In the genomic region with DNA sequence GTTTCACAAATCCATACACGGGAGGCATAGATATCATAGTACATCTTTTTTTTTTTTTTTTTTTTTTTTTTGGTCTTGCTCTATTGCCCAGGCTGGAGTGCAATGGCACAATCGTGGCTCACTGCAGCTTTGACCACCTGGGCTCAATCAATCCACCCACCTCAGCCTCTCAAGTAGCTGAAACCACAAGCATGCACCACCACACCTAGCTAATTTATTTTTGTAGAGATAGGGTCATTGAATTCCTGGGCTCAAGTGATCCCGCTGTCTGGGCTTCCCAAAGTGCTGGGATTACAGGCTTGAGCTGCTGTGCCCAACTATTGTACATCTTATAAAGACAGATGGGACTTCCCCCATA, we compare ENCODE assay signal across 27 cellular contexts.
"Had no signal": no experiment of that assay in that cellular context is flagged by ENCODE, and none has a peak within 500 bp of the region (broad histone marks: within the 10 kb centered on the region; RNA-seq: fewer than 3 reads in every experiment).

No MANE protein-coding gene starts in this region.

- H3K4me3 ChIP-seq: left ventricle myocardium inferior, lung, neural progenitor cell, right atrium auricular region, right lobe of liver, skin epidermis, stomach, testis, thyroid gland, transverse colon, upper lobe of left lung, vagina had no signal

- H3K27ac Mint-ChIP-seq: mesothelial cell of epicardium, nephron, progenitor cell of endocrine pancreas had no signal

- DNase-seq: hypothalamus; islet precursor cell; left ventricle myocardium inferior; naive thymus-derived CD8-positive, alpha-beta T cell; occipital lobe; stimulated activated CD4-positive, alpha-beta T cell treated with anti-CD3 and anti-CD28 coated beads, Interleukin-12 subunit alpha, Interleukin-12 subunit beta, amount 100 ng/mL, for 4 hours; stimulated activated CD4-positive, alpha-beta T cell treated with anti-CD3 and anti-CD28 coated beads, Interleukin-15, amount 100 ng/mL, for 24 hours; stimulated activated CD4-positive, alpha-beta T cell treated with anti-CD3 and anti-CD28 coated beads, Interleukin-2, amount 100 ng/mL, for 24 hours; stimulated activated CD4-positive, alpha-beta T cell treated with anti-CD3 and anti-CD28 coated beads, Interleukin-4, amount 100 ng/mL, for 1 hour; stimulated activated naive B cell treated with anti-CD40 and anti-IgM and Interleukin-4, amounts not matched to agents 10 μg/mL and 1 μg/mL and 100 μg/mL, for 72 hours; stimulated activated naive CD8-positive, alpha-beta T cell treated with anti-CD3 and anti-CD28 coated beads, Interleukin-15, Interleukin-2, amounts not matched to agents 100 U/mL and 50 U/mL, for 24 hours; stomach; testis; thyroid gland; transverse colon; upper lobe of left lung had no signal

- H3K27ac ChIP-seq: left ventricle myocardium inferior, neural progenitor cell, neutrophil, parathyroid adenoma, right atrium auricular region, stomach, testis, thyroid gland, transverse colon, vagina had no signal

- H3K9me3 Mint-ChIP-seq: mesothelial cell of epicardium; naive thymus-derived CD8-positive, alpha-beta T cell; nephron; neural progenitor cell; stimulated activated naive B cell treated with anti-CD40 and anti-IgM and Interleukin-4, amounts not matched to agents 10 μg/mL and 1 μg/mL and 100 μg/mL, for 72 hours had no signal

- H3K4me3 Mint-ChIP-seq: mesothelial cell of epicardium; naive thymus-derived CD8-positive, alpha-beta T cell; nephron; stimulated activated naive B cell treated with anti-CD40 and anti-IgM and Interleukin-4, amounts not matched to agents 10 μg/mL and 1 μg/mL and 100 μg/mL, for 72 hours had no signal

- H3K27me3 Mint-ChIP-seq: naive thymus-derived CD8-positive, alpha-beta T cell had no signal

- H3K9me3 ChIP-seq: left ventricle myocardium inferior, neutrophil, right atrium auricular region, right lobe of liver, stomach, testis, thyroid gland, transverse colon, upper lobe of left lung, vagina had no signal

- H3K4me1 ChIP-seq: parathyroid adenoma had no signal
